8 cellular contexts compared by ENCODE assay signal in genomic region chr4:38132843-38133662, GRCh38.
DNase-seq lines count a peak whose midpoint lies in the region; ATAC-seq and TF ChIP-seq lines count a peak whose summit lies in the region.

No MANE protein-coding gene starts in this region.

- no peak overlapping the region for H3K4me3 ChIP-seq in KMS-11 (IDR thresholded peaks at IDR 0.05; ENCODE audit: insufficient read depth, low read depth, low read length)
- H3K4me3 ChIP-seq in epithelial cell of proximal tubule (ENCODE audit: low read depth, low read length): no peak overlapping the region
- no peak overlapping the region for H3K4me3 ChIP-seq in trophoblast cell (ENCODE audit: low read depth, low read length)

- H4K8ac ChIP-seq in trophoblast cell (ENCODE audit: low read depth, low read length): no peak overlapping the region

- DNase-seq in Calu3: peak; percentile 15
- DNase-seq in epithelial cell of proximal tubule (ENCODE audit: low read depth): peak; percentile 87
- DNase-seq in trophoblast cell: no peak
- no peak for DNase-seq in ecto neural progenitor cell (ENCODE audit: low spot score)
- DNase-seq in NCI-H1092 treated with DMSO at 0.1 percent for 48 hours (lab: John Stamatoyannopoulos, UW): no peak
- DNase-seq in NCI-H526 (lab: John Stamatoyannopoulos, UW): no peak

- no peaks in the 10 kb centered on the region for H3K27me3 Mint-ChIP-seq in Calu3 (ENCODE audit: unreplicated experiment)

- H3K4ac ChIP-seq in trophoblast cell (ENCODE audit: low read depth, low read length): no peak overlapping the region

- H3K27me3 ChIP-seq in KMS-11 (ENCODE audit: insufficient read depth, low read depth): no peaks in the 10 kb centered on the region
- no peaks in the 10 kb centered on the region for H3K27me3 ChIP-seq in trophoblast cell (ENCODE audit: insufficient read depth, low read length)

- no peak overlapping the region for H4K12ac ChIP-seq in trophoblast cell (ENCODE audit: low read depth, low read length)

- no peak overlapping the region for H2BK12ac ChIP-seq in trophoblast cell (ENCODE audit: low read length)

- no peak overlapping the region for H3K23ac ChIP-seq in trophoblast cell (ENCODE audit: low read length)

- peak overlapping the region; percentile 78; the same call in 1 of the 2 replicates for H3K9ac ChIP-seq in KMS-11
- no peak overlapping the region for H3K9ac ChIP-seq in trophoblast cell (ENCODE audit: low read length)

- CTCF ChIA-PET in Calu3 (lab: Charles Lee): interaction anchor here (0.8 to 1.6 kb wide), 3 partner anchors 22 to 64 kb away, joined by 3 to 9 read pairs (median 6); no protein-coding TSS in a partner anchor

- no peak overlapping the region for H4K91ac ChIP-seq in trophoblast cell (ENCODE audit: low read depth, low read length)

- H3K79me1 ChIP-seq in trophoblast cell (ENCODE audit: low read length): peaks cover 8% of the 10 kb centered on the region

- H2BK120ac ChIP-seq in trophoblast cell (ENCODE audit: insufficient read depth, low read length, poor library complexity): no peak overlapping the region

- peak overlapping the region; percentile 75 for H3K27ac Mint-ChIP-seq in Calu3 (ENCODE audit: unreplicated experiment)

- no peaks in the 10 kb centered on the region for H3K9me3 Mint-ChIP-seq in Calu3 (ENCODE audit: low read depth, unreplicated experiment)

- H3K27ac ChIP-seq in KMS-11 (peak overlapping the region; percentile 99), trophoblast cell (ENCODE audit: low read depth, low read length) (no peak overlapping the region)

- H2AFZ ChIP-seq in KMS-11 (ENCODE audit: low read depth): no peak overlapping the region
- no peak overlapping the region for H2AFZ ChIP-seq in trophoblast cell (ENCODE audit: insufficient read depth, low read length, poor library complexity)

- H2BK5ac ChIP-seq in trophoblast cell (ENCODE audit: low read depth, low read length, poor library complexity): peak overlapping the region; percentile 10

- H3K18ac ChIP-seq in trophoblast cell (ENCODE audit: low read length): no peak overlapping the region

- H3K36me3 Mint-ChIP-seq in Calu3 (ENCODE audit: insufficient read depth, unreplicated experiment): peaks cover 5% of the 10 kb centered on the region

- TF ChIP-seq CTCF in Calu3 (IDR thresholded peaks at IDR 0.05; ENCODE audit: unreplicated experiment): no peak
- no peak for TF ChIP-seq CTCF in KMS-11 (conservative IDR thresholded peaks at IDR 0.05; ENCODE audit: low read depth, low read length)
- TF ChIP-seq CTCF in epithelial cell of proximal tubule (conservative IDR thresholded peaks at IDR 0.05; ENCODE audit: low read depth, low read length): no peak

- WGBS in trophoblast cell (ENCODE audit: extremely low coverage, insufficient coverage, insufficient read length): no CpG with 5 or more reads among the region's 14 CpGs

- H3K4me1 ChIP-seq in KMS-11 (ENCODE audit: low read depth, poor library complexity, severe bottlenecking): peaks cover 64% of the 10 kb centered on the region
- peaks cover 14 to 21% of the 10 kb centered on the region in 2 experiments for H3K4me1 ChIP-seq in trophoblast cell (ENCODE audit: control insufficient read depth in 1 of 2, insufficient read depth in 2 of 2, low read length in 2 of 2)

- no peaks in the 10 kb centered on the region for H4K20me1 ChIP-seq in KMS-11 (ENCODE audit: insufficient read depth)

- no TSS peak for BruUV-seq in Calu3 (replicated peaks; lab: Mats Ljungman, UMichigan)

- peak overlapping the region; percentile 98 for H3K4me2 ChIP-seq in KMS-11
- no peak overlapping the region for H3K4me2 ChIP-seq in trophoblast cell (ENCODE audit: low read length)

- H3K4me3 Mint-ChIP-seq in Calu3 (ENCODE audit: low read depth, unreplicated experiment): no peak overlapping the region

- ATAC-seq in HG03439 (IDR thresholded peaks at IDR 0.05; ENCODE audit: unreplicated experiment): no peak

- H3K4me1 Mint-ChIP-seq in Calu3 (ENCODE audit: low read depth, unreplicated experiment): peaks cover 35% of the 10 kb centered on the region

- no peak overlapping the region for H3K14ac ChIP-seq in trophoblast cell (ENCODE audit: low read length)

- H3K9me3 ChIP-seq in trophoblast cell (ENCODE audit: insufficient read depth, low read depth, low read length): no peaks in the 10 kb centered on the region

- H3K79me2 ChIP-seq in KMS-11 (ENCODE audit: insufficient read depth, low read depth): no peaks in the 10 kb centered on the region
- H3K79me2 ChIP-seq in trophoblast cell (ENCODE audit: control insufficient read depth, insufficient read depth, low read length, poor library complexity): peaks cover 2% of the 10 kb centered on the region

- intact Hi-C loops in Calu3 (cut with micrococcal nuclease; ENCODE audit: unreplicated experiment): no loop called here

- H3K36me3 ChIP-seq in KMS-11 (ENCODE audit: insufficient read depth) (no peaks in the 10 kb centered on the region), trophoblast cell (ENCODE audit: control insufficient read depth in 1 of 2, insufficient read depth in 2 of 2, low read length in 2 of 2) (peaks cover 13 to 26% of the 10 kb centered on the region in 2 experiments)

- H2AK5ac ChIP-seq in trophoblast cell (ENCODE audit: low read length): no peak overlapping the region

Comparison
In these comparisons a context has a peak if more than half of its experiments do, and no peak if none do; other contexts are left out.
1. DNase-seq: peak in Calu3 (single experiment) and epithelial cell of proximal tubule (single experiment); none in trophoblast cell (0 of 2), ecto neural progenitor cell (single experiment), NCI-H1092 treated with DMSO at 0.1 percent for 48 hours (single experiment) and NCI-H526 (0 of 2).